ENCODE assay signal across 2 cellular contexts in genomic region chr12:32104572-32105355, GRCh38.
TF ChIP-seq lines count a peak whose summit lies in the region.

No MANE protein-coding gene starts in this region.

TF ChIP-seq in HEK293, 187 proteins besides CTCF, POLR2A, EP300 and RAD21:
- TF ChIP-seq ZNF837 (tag by site-specific recombination; IDR thresholded peaks at IDR 0.05) (no peak), ZBTB11 (tag by site-specific recombination; conservative IDR thresholded peaks at IDR 0.05; ENCODE audit: low read depth) (no peak), ZIC2 (tag by site-specific recombination; IDR thresholded peaks at IDR 0.05) (0 out of 2 replicates have a peak, but pooled peaks have one; percentile 9), PRDM10 (tag by site-specific recombination; IDR thresholded peaks at IDR 0.05) (no peak), ZBTB17 (tag by site-specific recombination; IDR thresholded peaks at IDR 0.05) (peak; percentile 61), OVOL3 (tag by site-specific recombination; IDR thresholded peaks at IDR 0.05) (no peak), SCRT1 (tag by site-specific recombination; IDR thresholded peaks at IDR 0.05; ENCODE audit: borderline replicate concordance) (peak; percentile 83), ZNF514 (tag by site-specific recombination; IDR thresholded peaks at IDR 0.05) (no peak), SCRT2 (tag by site-specific recombination; IDR thresholded peaks at IDR 0.05) (peak; percentile 70)

TF ChIP-seq in H1, 55 proteins besides CTCF, POLR2A, EP300 and RAD21:
- TF ChIP-seq YY1 (IDR thresholded peaks at IDR 0.05; ENCODE audit: low read depth, low read length) (no peak), CTBP2 (IDR thresholded peaks at IDR 0.05; ENCODE audit: borderline replicate concordance, insufficient read depth, insufficient read length, low read length) (no peak), CHD1 (IDR thresholded peaks at IDR 0.05; ENCODE audit: low read depth, low read length) (no peak), KDM1A (IDR thresholded peaks at IDR 0.05; ENCODE audit: borderline replicate concordance, low read length) (no peak), RFX5 (IDR thresholded peaks at IDR 0.05; ENCODE audit: borderline replicate concordance, low read depth, low read length) (no peak)
